8 cellular contexts compared by ENCODE assay signal in genomic region chr15:101008158-101009139, GRCh38.
DNase-seq lines count a peak whose midpoint lies in the region; ATAC-seq and TF ChIP-seq lines count a peak whose summit lies in the region.

No MANE protein-coding gene starts in this region.

- peaks cover 0 to 5% of the 10 kb centered on the region in 2 donors for H3K36me3 ChIP-seq in lung (ENCODE audit: control insufficient read depth in 2 of 2, insufficient read depth in 2 of 2, low read length in 2 of 2)

- H3K4me3 ChIP-seq in lung = peak overlapping the region; percentile 40

- H3K9me3 ChIP-seq in lung (ENCODE audit: control insufficient read depth in 2 of 2, insufficient read depth in 1 of 2, low read length in 1 of 2) = peaks cover 0 to 5% of the 10 kb centered on the region in 2 donors

- 24% methylated on average over 48 of the region's 48 CpGs for WGBS in lung, 2 donors

- peak; percentile 83 for ATAC-seq in GM19035 (IDR thresholded peaks at IDR 0.05; ENCODE audit: unreplicated experiment)
- ATAC-seq in HG03378 (IDR thresholded peaks at IDR 0.05; ENCODE audit: unreplicated experiment) = peak; percentile 78
- peak; percentile 90 for ATAC-seq in lung (ENCODE audit: insufficient read depth, low FRiP score)

- peak; percentile 91 for TF ChIP-seq CTCF in lung (IDR thresholded peaks at IDR 0.05; ENCODE audit: control extremely low read depth, extremely low read depth)

- peaks cover 0 to 3% of the 10 kb centered on the region in 2 donors for H3K4me1 ChIP-seq in lung (ENCODE audit: control insufficient read depth in 2 of 2, insufficient read depth in 2 of 2, low read length in 2 of 2)

- DNase-seq in AG20443 (ENCODE audit: low spot score) = peak; percentile 89
- DNase-seq in NCI-H446 treated with DMSO at 0.1 percent for 48 hours (lab: John Stamatoyannopoulos, UW) = peak; percentile 32
- peak; percentile 81 to 86 for DNase-seq in activated CD4-positive, alpha-beta T cell treated with anti-CD3 and anti-CD28 coated beads, Interleukin-2, amount 50 U/mL, for 4 hours
- peak; percentile 91 for DNase-seq in ecto neural progenitor cell (ENCODE audit: low spot score)
- DNase-seq in lung (ENCODE audit: low spot score) = peak; percentile 85
- peak; percentile 59 to 91 (median 72) for DNase-seq in stimulated activated CD4-positive, alpha-beta T cell treated with anti-CD3 and anti-CD28 coated beads, TNF-alpha, amount 100 ng/mL, for 1 hour (ENCODE audit: low read depth in 3 of 3, low spot score in 1 of 3)

- peak overlapping the region in 1 of 2 donors; percentile 69 for H3K27ac ChIP-seq in lung (ENCODE audit: low read depth in 1 of 2, low read length in 1 of 2)

- no peaks in the 10 kb centered on the region for H3K27me3 ChIP-seq in lung (ENCODE audit: control insufficient read depth, insufficient read depth)

Comparison
In these comparisons a context has a peak if more than half of its experiments do, and no peak if none do; other contexts are left out.
1. DNase-seq: peak in every context shown above with its lines; median percentile 91 in ecto neural progenitor cell; 89 in AG20443; 85 in lung; 84 in activated CD4-positive, alpha-beta T cell treated with anti-CD3 and anti-CD28 coated beads, Interleukin-2, amount 50 U/mL, for 4 hours; 72 in stimulated activated CD4-positive, alpha-beta T cell treated with anti-CD3 and anti-CD28 coated beads, TNF-alpha, amount 100 ng/mL, for 1 hour; 32 in NCI-H446 treated with DMSO at 0.1 percent for 48 hours.